Comparison of ENCODE assay signal across 1 cellular context in the genomic region with DNA sequence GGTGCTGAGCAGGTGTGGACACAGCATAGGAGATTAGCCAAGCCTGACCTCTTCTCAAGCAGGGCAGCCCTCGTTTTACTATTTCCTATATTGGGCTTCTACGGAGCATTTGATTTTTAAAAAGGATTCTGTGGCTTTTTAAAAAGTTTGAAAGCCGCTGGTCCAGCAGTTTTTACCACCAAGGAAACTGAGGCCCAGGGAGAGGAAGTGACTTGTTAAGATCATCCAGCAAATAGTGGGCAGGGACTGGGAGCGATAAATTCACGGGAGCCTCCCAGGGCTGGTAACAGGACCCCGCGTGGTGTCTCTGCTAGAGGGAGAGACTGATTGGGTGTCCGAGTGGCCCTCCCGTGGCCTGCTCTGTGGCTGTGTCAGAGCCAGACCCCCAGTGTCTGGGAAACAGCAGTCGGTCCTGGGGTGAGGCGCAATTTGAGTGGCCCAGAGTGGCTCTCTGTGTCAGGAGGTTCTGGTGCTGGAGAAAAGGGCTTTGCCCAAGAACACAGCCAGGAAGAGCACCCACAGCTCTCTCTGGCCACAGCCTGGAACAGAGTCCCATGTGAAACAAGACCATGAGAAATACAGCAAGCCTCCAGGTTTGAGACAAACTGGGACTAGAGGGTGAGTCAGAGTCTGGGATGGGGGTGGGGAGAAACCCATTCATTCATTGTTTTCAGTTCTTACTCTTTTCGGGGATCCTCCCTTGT.
TF ChIP-seq lines count a peak whose summit lies in the region.

No MANE protein-coding gene starts in this region.

TF ChIP-seq in HEK293, 187 proteins besides CTCF, POLR2A, EP300 and RAD21 (continued from another document and continues in another):
- TF ChIP-seq, protein P1, sequence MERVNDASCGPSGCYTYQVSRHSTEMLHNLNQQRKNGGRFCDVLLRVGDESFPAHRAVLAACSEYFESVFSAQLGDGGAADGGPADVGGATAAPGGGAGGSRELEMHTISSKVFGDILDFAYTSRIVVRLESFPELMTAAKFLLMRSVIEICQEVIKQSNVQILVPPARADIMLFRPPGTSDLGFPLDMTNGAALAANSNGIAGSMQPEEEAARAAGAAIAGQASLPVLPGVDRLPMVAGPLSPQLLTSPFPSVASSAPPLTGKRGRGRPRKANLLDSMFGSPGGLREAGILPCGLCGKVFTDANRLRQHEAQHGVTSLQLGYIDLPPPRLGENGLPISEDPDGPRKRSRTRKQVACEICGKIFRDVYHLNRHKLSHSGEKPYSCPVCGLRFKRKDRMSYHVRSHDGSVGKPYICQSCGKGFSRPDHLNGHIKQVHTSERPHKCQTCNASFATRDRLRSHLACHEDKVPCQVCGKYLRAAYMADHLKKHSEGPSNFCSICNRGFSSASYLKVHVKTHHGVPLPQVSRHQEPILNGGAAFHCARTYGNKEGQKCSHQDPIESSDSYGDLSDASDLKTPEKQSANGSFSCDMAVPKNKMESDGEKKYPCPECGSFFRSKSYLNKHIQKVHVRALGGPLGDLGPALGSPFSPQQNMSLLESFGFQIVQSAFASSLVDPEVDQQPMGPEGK (tag by site-specific recombination; IDR thresholded peaks at IDR 0.05): no peak
- TF ChIP-seq ZFP3 (tag by site-specific recombination; IDR thresholded peaks at IDR 0.05; ENCODE audit: low read depth): no peak
- no peak for TF ChIP-seq ZNF555 (tag by site-specific recombination; conservative IDR thresholded peaks at IDR 0.05)
- TF ChIP-seq ZNF521 (tag by site-specific recombination; IDR thresholded peaks at IDR 0.05): no peak
- 0 out of 2 replicates have a peak, but pooled peaks have one; percentile 32 for TF ChIP-seq ZNF2 (tag by site-specific recombination; IDR thresholded peaks at IDR 0.05)
- TF ChIP-seq ZBTB17 (tag by site-specific recombination; IDR thresholded peaks at IDR 0.05): 0 out of 2 replicates have a peak, but pooled peaks have one; percentile 24
- no peak for TF ChIP-seq ZBTB8A (tag by site-specific recombination; IDR thresholded peaks at IDR 0.05)
- TF ChIP-seq MEIS1 (CRISPR knock-in tag; IDR thresholded peaks at IDR 0.05; ENCODE audit: borderline replicate concordance): no peak
- TF ChIP-seq, protein P2, sequence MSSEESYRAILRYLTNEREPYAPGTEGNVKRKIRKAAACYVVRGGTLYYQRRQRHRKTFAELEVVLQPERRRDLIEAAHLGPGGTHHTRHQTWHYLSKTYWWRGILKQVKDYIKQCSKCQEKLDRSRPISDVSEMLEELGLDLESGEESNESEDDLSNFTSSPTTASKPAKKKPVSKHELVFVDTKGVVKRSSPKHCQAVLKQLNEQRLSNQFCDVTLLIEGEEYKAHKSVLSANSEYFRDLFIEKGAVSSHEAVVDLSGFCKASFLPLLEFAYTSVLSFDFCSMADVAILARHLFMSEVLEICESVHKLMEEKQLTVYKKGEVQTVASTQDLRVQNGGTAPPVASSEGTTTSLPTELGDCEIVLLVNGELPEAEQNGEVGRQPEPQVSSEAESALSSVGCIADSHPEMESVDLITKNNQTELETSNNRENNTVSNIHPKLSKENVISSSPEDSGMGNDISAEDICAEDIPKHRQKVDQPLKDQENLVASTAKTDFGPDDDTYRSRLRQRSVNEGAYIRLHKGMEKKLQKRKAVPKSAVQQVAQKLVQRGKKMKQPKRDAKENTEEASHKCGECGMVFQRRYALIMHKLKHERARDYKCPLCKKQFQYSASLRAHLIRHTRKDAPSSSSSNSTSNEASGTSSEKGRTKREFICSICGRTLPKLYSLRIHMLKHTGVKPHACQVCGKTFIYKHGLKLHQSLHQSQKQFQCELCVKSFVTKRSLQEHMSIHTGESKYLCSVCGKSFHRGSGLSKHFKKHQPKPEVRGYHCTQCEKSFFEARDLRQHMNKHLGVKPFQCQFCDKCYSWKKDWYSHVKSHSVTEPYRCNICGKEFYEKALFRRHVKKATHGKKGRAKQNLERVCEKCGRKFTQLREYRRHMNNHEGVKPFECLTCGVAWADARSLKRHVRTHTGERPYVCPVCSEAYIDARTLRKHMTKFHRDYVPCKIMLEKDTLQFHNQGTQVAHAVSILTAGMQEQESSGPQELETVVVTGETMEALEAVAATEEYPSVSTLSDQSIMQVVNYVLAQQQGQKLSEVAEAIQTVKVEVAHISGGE (tag by site-specific recombination; conservative IDR thresholded peaks at IDR 0.05; ENCODE audit: low read depth): no peak
- TF ChIP-seq KLF1 (tag by site-specific recombination; IDR thresholded peaks at IDR 0.05): no peak
- TF ChIP-seq ZNF155 (tag by site-specific recombination; IDR thresholded peaks at IDR 0.05): no peak
- no peak for TF ChIP-seq BCL11B (tag by site-specific recombination; IDR thresholded peaks at IDR 0.05; ENCODE audit: low read depth)
- TF ChIP-seq, protein P3, sequence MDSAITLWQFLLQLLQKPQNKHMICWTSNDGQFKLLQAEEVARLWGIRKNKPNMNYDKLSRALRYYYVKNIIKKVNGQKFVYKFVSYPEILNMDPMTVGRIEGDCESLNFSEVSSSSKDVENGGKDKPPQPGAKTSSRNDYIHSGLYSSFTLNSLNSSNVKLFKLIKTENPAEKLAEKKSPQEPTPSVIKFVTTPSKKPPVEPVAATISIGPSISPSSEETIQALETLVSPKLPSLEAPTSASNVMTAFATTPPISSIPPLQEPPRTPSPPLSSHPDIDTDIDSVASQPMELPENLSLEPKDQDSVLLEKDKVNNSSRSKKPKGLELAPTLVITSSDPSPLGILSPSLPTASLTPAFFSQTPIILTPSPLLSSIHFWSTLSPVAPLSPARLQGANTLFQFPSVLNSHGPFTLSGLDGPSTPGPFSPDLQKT (IDR thresholded peaks at IDR 0.05; ENCODE audit: borderline replicate concordance, low read depth, low read length): no peak
- no peak for TF ChIP-seq ZBTB20 (tag by site-specific recombination; IDR thresholded peaks at IDR 0.05)
- no peak for TF ChIP-seq ZFP69B (tag by site-specific recombination; IDR thresholded peaks at IDR 0.05)
- TF ChIP-seq GLI2 (tag by site-specific recombination; IDR thresholded peaks at IDR 0.05; ENCODE audit: borderline replicate concordance, low read depth): no peak
- TF ChIP-seq, protein P4, sequence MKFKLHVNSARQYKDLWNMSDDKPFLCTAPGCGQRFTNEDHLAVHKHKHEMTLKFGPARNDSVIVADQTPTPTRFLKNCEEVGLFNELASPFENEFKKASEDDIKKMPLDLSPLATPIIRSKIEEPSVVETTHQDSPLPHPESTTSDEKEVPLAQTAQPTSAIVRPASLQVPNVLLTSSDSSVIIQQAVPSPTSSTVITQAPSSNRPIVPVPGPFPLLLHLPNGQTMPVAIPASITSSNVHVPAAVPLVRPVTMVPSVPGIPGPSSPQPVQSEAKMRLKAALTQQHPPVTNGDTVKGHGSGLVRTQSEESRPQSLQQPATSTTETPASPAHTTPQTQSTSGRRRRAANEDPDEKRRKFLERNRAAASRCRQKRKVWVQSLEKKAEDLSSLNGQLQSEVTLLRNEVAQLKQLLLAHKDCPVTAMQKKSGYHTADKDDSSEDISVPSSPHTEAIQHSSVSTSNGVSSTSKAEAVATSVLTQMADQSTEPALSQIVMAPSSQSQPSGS (tag by site-specific recombination; IDR thresholded peaks at IDR 0.05; ENCODE audit: low read depth): no peak
- TF ChIP-seq ZNF501 (tag by site-specific recombination; IDR thresholded peaks at IDR 0.05): no peak
- TF ChIP-seq EGR2 (tag by site-specific recombination; IDR thresholded peaks at IDR 0.05; ENCODE audit: low read depth): no peak
- no peak for TF ChIP-seq KLF7 (tag by site-specific recombination; IDR thresholded peaks at IDR 0.05; ENCODE audit: borderline replicate concordance)
- TF ChIP-seq GLIS2 (tag by site-specific recombination; IDR thresholded peaks at IDR 0.05): peak; percentile 68
- TF ChIP-seq ZNF324 (tag by site-specific recombination; IDR thresholded peaks at IDR 0.05): no peak
- no peak for TF ChIP-seq ZNF394 (tag by site-specific recombination; IDR thresholded peaks at IDR 0.05; ENCODE audit: borderline replicate concordance)
- TF ChIP-seq WT1 (tag by site-specific recombination; IDR thresholded peaks at IDR 0.05): 0 out of 2 replicates have a peak, but pooled peaks have one; percentile 28
- no peak for TF ChIP-seq ZNF621 (tag by site-specific recombination; IDR thresholded peaks at IDR 0.05)
- no peak for TF ChIP-seq ZNF792 (tag by site-specific recombination; IDR thresholded peaks at IDR 0.05)
- TF ChIP-seq HOXC10 (CRISPR knock-in tag; IDR thresholded peaks at IDR 0.05): 0 out of 2 replicates have a peak, but pooled peaks have one; percentile 35
- TF ChIP-seq BCL11A (tag by site-specific recombination; IDR thresholded peaks at IDR 0.05; ENCODE audit: low read depth): 0 out of 2 replicates have a peak, but pooled peaks have one; percentile 8
- no peak for TF ChIP-seq ZNF623 (tag by site-specific recombination; IDR thresholded peaks at IDR 0.05)
- TF ChIP-seq, protein P5, sequence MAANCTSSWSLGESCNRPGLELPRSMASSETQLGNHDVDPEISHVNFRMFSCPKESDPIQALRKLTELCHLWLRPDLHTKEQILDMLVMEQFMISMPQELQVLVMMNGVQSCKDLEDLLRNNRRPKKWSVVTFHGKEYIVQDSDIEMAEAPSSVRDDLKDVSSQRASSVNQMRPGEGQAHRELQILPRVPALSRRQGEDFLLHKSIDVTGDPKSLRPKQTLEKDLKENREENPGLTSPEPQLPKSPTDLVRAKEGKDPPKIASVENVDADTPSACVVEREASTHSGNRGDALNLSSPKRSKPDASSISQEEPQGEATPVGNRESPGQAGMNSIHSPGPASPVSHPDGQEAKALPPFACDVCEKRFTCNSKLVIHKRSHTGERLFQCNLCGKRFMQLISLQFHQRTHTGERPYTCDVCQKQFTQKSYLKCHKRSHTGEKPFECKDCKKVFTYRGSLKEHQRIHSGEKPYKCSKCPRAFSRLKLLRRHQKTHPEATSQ (tag by site-specific recombination; IDR thresholded peaks at IDR 0.05): no peak
- no peak for TF ChIP-seq ZNF776 (tag by site-specific recombination; IDR thresholded peaks at IDR 0.05; ENCODE audit: borderline replicate concordance)
- peak; percentile 86 for TF ChIP-seq ZIC2 (tag by site-specific recombination; IDR thresholded peaks at IDR 0.05)
- no peak for TF ChIP-seq ZNF768 (tag by site-specific recombination; IDR thresholded peaks at IDR 0.05)
- TF ChIP-seq ZNF169 (tag by site-specific recombination; IDR thresholded peaks at IDR 0.05): no peak
- TF ChIP-seq, protein P6, sequence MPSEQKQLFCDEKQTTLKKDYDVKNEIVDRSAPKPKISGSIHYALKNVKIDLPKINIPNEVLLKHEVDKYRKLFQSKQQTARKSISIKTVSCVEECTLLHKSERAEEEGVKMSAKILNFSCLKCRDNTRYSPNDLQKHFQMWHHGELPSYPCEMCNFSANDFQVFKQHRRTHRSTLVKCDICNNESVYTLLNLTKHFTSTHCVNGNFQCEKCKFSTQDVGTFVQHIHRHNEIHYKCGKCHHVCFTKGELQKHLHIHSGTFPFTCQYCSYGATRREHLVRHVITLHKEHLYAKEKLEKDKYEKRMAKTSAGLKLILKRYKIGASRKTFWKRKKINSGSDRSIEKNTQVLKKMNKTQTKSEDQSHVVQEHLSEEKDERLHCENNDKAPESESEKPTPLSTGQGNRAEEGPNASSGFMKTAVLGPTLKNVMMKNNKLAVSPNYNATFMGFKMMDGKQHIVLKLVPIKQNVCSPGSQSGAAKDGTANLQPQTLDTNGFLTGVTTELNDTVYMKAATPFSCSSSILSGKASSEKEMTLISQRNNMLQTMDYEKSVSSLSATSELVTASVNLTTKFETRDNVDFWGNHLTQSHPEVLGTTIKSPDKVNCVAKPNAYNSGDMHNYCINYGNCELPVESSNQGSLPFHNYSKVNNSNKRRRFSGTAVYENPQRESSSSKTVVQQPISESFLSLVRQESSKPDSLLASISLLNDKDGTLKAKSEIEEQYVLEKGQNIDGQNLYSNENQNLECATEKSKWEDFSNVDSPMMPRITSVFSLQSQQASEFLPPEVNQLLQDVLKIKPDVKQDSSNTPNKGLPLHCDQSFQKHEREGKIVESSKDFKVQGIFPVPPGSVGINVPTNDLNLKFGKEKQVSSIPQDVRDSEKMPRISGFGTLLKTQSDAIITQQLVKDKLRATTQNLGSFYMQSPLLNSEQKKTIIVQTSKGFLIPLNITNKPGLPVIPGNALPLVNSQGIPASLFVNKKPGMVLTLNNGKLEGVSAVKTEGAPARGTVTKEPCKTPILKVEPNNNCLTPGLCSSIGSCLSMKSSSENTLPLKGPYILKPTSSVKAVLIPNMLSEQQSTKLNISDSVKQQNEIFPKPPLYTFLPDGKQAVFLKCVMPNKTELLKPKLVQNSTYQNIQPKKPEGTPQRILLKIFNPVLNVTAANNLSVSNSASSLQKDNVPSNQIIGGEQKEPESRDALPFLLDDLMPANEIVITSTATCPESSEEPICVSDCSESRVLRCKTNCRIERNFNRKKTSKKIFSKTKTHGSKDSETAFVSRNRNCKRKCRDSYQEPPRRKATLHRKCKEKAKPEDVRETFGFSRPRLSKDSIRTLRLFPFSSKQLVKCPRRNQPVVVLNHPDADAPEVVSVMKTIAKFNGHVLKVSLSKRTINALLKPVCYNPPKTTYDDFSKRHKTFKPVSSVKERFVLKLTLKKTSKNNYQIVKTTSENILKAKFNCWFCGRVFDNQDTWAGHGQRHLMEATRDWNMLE (tag by site-specific recombination; conservative IDR thresholded peaks at IDR 0.05; ENCODE audit: low read depth): no peak
- TF ChIP-seq GLIS1 (tag by site-specific recombination; IDR thresholded peaks at IDR 0.05): peak; percentile 98
- no peak for TF ChIP-seq GLI4 (tag by site-specific recombination; IDR thresholded peaks at IDR 0.05)
- TF ChIP-seq ZNF214 (tag by site-specific recombination; IDR thresholded peaks at IDR 0.05; ENCODE audit: borderline replicate concordance): no peak
- no peak for TF ChIP-seq ZNF830 (tag by site-specific recombination; IDR thresholded peaks at IDR 0.05; ENCODE audit: low read depth)
- TF ChIP-seq IKZF3 (tag by site-specific recombination; IDR thresholded peaks at IDR 0.05): no peak
- no peak for TF ChIP-seq ZNF837 (tag by site-specific recombination; IDR thresholded peaks at IDR 0.05)
- TF ChIP-seq ZNF677 (tag by site-specific recombination; IDR thresholded peaks at IDR 0.05): 0 out of 2 replicates have a peak, but pooled peaks have one; percentile 25
- TF ChIP-seq, protein P7, sequence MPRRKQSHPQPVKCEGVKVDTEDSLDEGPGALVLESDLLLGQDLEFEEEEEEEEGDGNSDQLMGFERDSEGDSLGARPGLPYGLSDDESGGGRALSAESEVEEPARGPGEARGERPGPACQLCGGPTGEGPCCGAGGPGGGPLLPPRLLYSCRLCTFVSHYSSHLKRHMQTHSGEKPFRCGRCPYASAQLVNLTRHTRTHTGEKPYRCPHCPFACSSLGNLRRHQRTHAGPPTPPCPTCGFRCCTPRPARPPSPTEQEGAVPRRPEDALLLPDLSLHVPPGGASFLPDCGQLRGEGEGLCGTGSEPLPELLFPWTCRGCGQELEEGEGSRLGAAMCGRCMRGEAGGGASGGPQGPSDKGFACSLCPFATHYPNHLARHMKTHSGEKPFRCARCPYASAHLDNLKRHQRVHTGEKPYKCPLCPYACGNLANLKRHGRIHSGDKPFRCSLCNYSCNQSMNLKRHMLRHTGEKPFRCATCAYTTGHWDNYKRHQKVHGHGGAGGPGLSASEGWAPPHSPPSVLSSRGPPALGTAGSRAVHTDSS (tag by site-specific recombination; IDR thresholded peaks at IDR 0.05): no peak
- TF ChIP-seq SALL2 (tag by site-specific recombination; IDR thresholded peaks at IDR 0.05; ENCODE audit: borderline replicate concordance): no peak
- TF ChIP-seq ZFP37 (tag by site-specific recombination; IDR thresholded peaks at IDR 0.05): no peak
